1 cellular context compared by ENCODE assay signal in genomic region chr20:46406200-46406985, GRCh38.
TF ChIP-seq lines count a peak whose summit lies in the region.

A gene with protein sequence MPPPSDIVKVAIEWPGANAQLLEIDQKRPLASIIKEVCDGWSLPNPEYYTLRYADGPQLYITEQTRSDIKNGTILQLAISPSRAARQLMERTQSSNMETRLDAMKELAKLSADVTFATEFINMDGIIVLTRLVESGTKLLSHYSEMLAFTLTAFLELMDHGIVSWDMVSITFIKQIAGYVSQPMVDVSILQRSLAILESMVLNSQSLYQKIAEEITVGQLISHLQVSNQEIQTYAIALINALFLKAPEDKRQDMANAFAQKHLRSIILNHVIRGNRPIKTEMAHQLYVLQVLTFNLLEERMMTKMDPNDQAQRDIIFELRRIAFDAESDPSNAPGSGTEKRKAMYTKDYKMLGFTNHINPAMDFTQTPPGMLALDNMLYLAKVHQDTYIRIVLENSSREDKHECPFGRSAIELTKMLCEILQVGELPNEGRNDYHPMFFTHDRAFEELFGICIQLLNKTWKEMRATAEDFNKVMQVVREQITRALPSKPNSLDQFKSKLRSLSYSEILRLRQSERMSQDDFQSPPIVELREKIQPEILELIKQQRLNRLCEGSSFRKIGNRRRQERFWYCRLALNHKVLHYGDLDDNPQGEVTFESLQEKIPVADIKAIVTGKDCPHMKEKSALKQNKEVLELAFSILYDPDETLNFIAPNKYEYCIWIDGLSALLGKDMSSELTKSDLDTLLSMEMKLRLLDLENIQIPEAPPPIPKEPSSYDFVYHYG (minus strand): TSS chr20:46406615. CDS start chr20:46394482, 12,133 bp downstream.

TF ChIP-seq in HepG2, 621 proteins besides CTCF, POLR2A, EP300 and RAD21 (continued from another document and continues in another):
- TF ChIP-seq BATF2 (CRISPR knock-in tag; IDR thresholded peaks at IDR 0.05) (no peak), NFYB (CRISPR knock-in tag; IDR thresholded peaks at IDR 0.05) (peak; percentile 99), NCOA2 (CRISPR knock-in tag; IDR thresholded peaks at IDR 0.05) (peak; percentile 35), ZBTB21 (CRISPR knock-in tag; IDR thresholded peaks at IDR 0.05) (no peak), NFATC3 (CRISPR knock-in tag; IDR thresholded peaks at IDR 0.05) (no peak), ETV5 (CRISPR knock-in tag; IDR thresholded peaks at IDR 0.05; ENCODE audit: borderline replicate concordance) (peak; percentile 36), ZNF12 (CRISPR knock-in tag; IDR thresholded peaks at IDR 0.05) (no peak; the same call in 1 of the 2 replicates), JUND (CRISPR knock-in tag; IDR thresholded peaks at IDR 0.05) (no peak), ZNF572 (CRISPR knock-in tag; IDR thresholded peaks at IDR 0.05) (no peak; the same call in 1 of the 2 replicates), BRD4 (CRISPR knock-in tag; IDR thresholded peaks at IDR 0.05) (peak; percentile 73; the same call in 1 of the 2 replicates), ZNF619 (CRISPR knock-in tag; IDR thresholded peaks at IDR 0.05) (peak; percentile 85; the same call in 1 of the 2 replicates), CENPBD1 (CRISPR knock-in tag; IDR thresholded peaks at IDR 0.05; ENCODE audit: borderline replicate concordance, low read depth) (0 out of 2 replicates have a peak, but pooled peaks have one; percentile 11), ZNF274 (CRISPR knock-in tag; IDR thresholded peaks at IDR 0.05) (peak; percentile 74), STAT5B (CRISPR knock-in tag; IDR thresholded peaks at IDR 0.05) (no peak), ZNF562 (CRISPR knock-in tag; IDR thresholded peaks at IDR 0.05; ENCODE audit: borderline replicate concordance) (no peak), ZNF569 (CRISPR knock-in tag; IDR thresholded peaks at IDR 0.05; ENCODE audit: borderline replicate concordance) (peak; percentile 96), ZNF772 (CRISPR knock-in tag; IDR thresholded peaks at IDR 0.05) (peak; percentile 46), ZNF883 (CRISPR knock-in tag; IDR thresholded peaks at IDR 0.05; ENCODE audit: not compliant biosample characterization) (no peak), ZNF891 (CRISPR knock-in tag; IDR thresholded peaks at IDR 0.05) (peak; percentile 23), MEIS2 (CRISPR knock-in tag; IDR thresholded peaks at IDR 0.05) (peak; percentile 59; the same call in 1 of the 2 replicates), ZBTB25 (CRISPR knock-in tag; IDR thresholded peaks at IDR 0.05) (peak; percentile 82), ZNF225 (CRISPR knock-in tag; IDR thresholded peaks at IDR 0.05) (peak; percentile 35; the same call in 1 of the 2 replicates), CCDC6 (CRISPR knock-in tag; IDR thresholded peaks at IDR 0.05) (peak; percentile 96; the same call in 1 of the 2 replicates), JUNB (CRISPR knock-in tag; IDR thresholded peaks at IDR 0.05; ENCODE audit: borderline replicate concordance) (no peak), ZNF224 (CRISPR knock-in tag; IDR thresholded peaks at IDR 0.05) (peak; percentile 89), CCAR2 (optimal IDR thresholded peaks at IDR 0.05; ENCODE audit: low read depth, low read length) (peak; percentile 35), ASH2L (IDR thresholded peaks at IDR 0.05; ENCODE audit: insufficient read length, low read depth, low read length) (peak; percentile 97), ZNF543 (CRISPR knock-in tag; IDR thresholded peaks at IDR 0.05) (peak; percentile 92), ZNF207 (IDR thresholded peaks at IDR 0.05; ENCODE audit: borderline replicate concordance) (no peak), ZNF431 (CRISPR knock-in tag; IDR thresholded peaks at IDR 0.05; ENCODE audit: borderline replicate concordance, low read depth) (peak; percentile 87; the same call in 1 of the 2 replicates), ZFP36 (IDR thresholded peaks at IDR 0.05; ENCODE audit: borderline replicate concordance, low read depth, low read length, partially characterized antibody) (no peak), TSC22D2 (CRISPR knock-in tag; IDR thresholded peaks at IDR 0.05; ENCODE audit: borderline replicate concordance) (no peak; the same call in 1 of the 2 replicates), KLF6 (CRISPR knock-in tag; IDR thresholded peaks at IDR 0.05) (no peak; the same call in 1 of the 2 replicates), ZNF292 (CRISPR knock-in tag; IDR thresholded peaks at IDR 0.05; ENCODE audit: borderline replicate concordance, low read depth) (no peak), ZBTB38 (CRISPR knock-in tag; IDR thresholded peaks at IDR 0.05) (0 out of 2 replicates have a peak, but pooled peaks have one; percentile 67), MAF1 (CRISPR knock-in tag; IDR thresholded peaks at IDR 0.05; ENCODE audit: borderline replicate concordance) (0 out of 2 replicates have a peak, but pooled peaks have one; percentile 24), PCBP1 (IDR thresholded peaks at IDR 0.05; ENCODE audit: borderline replicate concordance, low read depth, low read length) (no peak), ZNF383 (CRISPR knock-in tag; IDR thresholded peaks at IDR 0.05; ENCODE audit: borderline replicate concordance) (0 out of 2 replicates have a peak, but pooled peaks have one; percentile 27), MED8 (CRISPR knock-in tag; IDR thresholded peaks at IDR 0.05; ENCODE audit: insufficient replicate concordance) (no peak)
- TF ChIP-seq, protein P1, sequence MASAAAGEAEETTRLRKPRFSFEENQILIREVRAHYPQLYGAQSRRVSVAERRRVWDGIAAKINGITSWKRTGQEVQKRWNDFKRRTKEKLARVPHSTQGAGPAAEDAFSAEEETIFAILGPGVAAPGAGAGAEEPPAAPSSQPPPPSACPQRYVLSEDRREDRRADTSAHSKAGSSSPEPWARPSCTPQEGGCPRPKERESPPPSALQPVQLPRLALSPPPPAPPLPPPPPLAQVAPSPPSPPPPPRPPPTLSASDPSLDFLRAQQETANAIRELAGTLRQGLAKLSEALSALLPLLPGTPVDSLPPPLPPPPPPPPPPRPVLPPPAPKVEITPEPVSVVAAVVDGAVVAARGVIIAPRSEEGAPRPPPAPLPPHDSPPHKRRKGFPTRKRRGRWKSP (CRISPR knock-in tag; IDR thresholded peaks at IDR 0.05) = peak; percentile 96
- TF ChIP-seq, protein P2, sequence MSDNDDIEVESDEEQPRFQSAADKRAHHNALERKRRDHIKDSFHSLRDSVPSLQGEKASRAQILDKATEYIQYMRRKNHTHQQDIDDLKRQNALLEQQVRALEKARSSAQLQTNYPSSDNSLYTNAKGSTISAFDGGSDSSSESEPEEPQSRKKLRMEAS (IDR thresholded peaks at IDR 0.05) = peak; percentile 61; the same call in 1 of the 2 replicates
- TF ChIP-seq, protein P3, sequence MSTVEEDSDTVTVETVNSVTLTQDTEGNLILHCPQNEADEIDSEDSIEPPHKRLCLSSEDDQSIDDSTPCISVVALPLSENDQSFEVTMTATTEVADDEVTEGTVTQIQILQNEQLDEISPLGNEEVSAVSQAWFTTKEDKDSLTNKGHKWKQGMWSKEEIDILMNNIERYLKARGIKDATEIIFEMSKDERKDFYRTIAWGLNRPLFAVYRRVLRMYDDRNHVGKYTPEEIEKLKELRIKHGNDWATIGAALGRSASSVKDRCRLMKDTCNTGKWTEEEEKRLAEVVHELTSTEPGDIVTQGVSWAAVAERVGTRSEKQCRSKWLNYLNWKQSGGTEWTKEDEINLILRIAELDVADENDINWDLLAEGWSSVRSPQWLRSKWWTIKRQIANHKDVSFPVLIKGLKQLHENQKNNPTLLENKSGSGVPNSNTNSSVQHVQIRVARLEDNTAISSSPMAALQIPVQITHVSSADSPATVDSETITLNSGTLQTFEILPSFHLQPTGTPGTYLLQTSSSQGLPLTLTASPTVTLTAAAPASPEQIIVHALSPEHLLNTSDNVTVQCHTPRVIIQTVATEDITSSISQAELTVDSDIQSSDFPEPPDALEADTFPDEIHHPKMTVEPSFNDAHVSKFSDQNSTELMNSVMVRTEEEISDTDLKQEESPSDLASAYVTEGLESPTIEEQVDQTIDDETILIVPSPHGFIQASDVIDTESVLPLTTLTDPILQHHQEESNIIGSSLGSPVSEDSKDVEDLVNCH (CRISPR knock-in tag; IDR thresholded peaks at IDR 0.05) = no peak
- TF ChIP-seq, protein P4, sequence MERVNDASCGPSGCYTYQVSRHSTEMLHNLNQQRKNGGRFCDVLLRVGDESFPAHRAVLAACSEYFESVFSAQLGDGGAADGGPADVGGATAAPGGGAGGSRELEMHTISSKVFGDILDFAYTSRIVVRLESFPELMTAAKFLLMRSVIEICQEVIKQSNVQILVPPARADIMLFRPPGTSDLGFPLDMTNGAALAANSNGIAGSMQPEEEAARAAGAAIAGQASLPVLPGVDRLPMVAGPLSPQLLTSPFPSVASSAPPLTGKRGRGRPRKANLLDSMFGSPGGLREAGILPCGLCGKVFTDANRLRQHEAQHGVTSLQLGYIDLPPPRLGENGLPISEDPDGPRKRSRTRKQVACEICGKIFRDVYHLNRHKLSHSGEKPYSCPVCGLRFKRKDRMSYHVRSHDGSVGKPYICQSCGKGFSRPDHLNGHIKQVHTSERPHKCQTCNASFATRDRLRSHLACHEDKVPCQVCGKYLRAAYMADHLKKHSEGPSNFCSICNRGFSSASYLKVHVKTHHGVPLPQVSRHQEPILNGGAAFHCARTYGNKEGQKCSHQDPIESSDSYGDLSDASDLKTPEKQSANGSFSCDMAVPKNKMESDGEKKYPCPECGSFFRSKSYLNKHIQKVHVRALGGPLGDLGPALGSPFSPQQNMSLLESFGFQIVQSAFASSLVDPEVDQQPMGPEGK (CRISPR knock-in tag; IDR thresholded peaks at IDR 0.05) = peak; percentile 44
- TF ChIP-seq, protein P5, sequence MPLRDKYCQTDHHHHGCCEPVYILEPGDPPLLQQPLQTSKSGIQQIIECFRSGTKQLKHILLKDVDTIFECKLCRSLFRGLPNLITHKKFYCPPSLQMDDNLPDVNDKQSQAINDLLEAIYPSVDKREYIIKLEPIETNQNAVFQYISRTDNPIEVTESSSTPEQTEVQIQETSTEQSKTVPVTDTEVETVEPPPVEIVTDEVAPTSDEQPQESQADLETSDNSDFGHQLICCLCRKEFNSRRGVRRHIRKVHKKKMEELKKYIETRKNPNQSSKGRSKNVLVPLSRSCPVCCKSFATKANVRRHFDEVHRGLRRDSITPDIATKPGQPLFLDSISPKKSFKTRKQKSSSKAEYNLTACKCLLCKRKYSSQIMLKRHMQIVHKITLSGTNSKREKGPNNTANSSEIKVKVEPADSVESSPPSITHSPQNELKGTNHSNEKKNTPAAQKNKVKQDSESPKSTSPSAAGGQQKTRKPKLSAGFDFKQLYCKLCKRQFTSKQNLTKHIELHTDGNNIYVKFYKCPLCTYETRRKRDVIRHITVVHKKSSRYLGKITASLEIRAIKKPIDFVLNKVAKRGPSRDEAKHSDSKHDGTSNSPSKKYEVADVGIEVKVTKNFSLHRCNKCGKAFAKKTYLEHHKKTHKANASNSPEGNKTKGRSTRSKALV (CRISPR knock-in tag; IDR thresholded peaks at IDR 0.05) = 0 out of 2 replicates have a peak, but pooled peaks have one; percentile 25
- TF ChIP-seq, protein P6, sequence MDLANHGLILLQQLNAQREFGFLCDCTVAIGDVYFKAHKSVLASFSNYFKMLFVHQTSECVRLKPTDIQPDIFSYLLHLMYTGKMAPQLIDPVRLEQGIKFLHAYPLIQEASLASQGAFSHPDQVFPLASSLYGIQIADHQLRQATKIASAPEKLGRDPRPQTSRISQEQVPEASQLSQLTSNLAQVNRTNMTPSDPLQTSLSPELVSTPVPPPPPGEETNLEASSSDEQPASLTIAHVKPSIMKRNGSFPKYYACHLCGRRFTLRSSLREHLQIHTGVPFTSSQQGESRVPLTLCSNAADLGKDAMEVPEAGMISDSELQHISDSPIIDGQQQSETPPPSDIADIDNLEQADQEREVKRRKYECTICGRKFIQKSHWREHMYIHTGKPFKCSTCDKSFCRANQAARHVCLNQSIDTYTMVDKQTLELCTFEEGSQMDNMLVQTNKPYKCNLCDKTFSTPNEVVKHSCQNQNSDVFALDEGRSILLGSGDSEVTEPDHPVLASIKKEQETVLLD (CRISPR knock-in tag; IDR thresholded peaks at IDR 0.05; ENCODE audit: low read depth) = no peak
- TF ChIP-seq, protein P7, sequence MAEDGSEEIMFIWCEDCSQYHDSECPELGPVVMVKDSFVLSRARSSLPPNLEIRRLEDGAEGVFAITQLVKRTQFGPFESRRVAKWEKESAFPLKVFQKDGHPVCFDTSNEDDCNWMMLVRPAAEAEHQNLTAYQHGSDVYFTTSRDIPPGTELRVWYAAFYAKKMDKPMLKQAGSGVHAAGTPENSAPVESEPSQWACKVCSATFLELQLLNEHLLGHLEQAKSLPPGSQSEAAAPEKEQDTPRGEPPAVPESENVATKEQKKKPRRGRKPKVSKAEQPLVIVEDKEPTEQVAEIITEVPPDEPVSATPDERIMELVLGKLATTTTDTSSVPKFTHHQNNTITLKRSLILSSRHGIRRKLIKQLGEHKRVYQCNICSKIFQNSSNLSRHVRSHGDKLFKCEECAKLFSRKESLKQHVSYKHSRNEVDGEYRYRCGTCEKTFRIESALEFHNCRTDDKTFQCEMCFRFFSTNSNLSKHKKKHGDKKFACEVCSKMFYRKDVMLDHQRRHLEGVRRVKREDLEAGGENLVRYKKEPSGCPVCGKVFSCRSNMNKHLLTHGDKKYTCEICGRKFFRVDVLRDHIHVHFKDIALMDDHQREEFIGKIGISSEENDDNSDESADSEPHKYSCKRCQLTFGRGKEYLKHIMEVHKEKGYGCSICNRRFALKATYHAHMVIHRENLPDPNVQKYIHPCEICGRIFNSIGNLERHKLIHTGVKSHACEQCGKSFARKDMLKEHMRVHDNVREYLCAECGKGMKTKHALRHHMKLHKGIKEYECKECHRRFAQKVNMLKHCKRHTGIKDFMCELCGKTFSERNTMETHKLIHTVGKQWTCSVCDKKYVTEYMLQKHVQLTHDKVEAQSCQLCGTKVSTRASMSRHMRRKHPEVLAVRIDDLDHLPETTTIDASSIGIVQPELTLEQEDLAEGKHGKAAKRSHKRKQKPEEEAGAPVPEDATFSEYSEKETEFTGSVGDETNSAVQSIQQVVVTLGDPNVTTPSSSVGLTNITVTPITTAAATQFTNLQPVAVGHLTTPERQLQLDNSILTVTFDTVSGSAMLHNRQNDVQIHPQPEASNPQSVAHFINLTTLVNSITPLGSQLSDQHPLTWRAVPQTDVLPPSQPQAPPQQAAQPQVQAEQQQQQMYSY (CRISPR knock-in tag; IDR thresholded peaks at IDR 0.05) = peak; percentile 72; the same call in 1 of the 2 replicates
